In genomic region chr2:19863303-19864041, GRCh38 we compare ENCODE assay signal across 8 cellular contexts. TPM values are rescaled to one million over a fixed set of nuclear protein-coding genes. Genes with fewer than 3 reads are reported as not detected.
A peak's percentile ranks its signal among the peaks of the same experiment; 100 is the strongest.
DNase-seq lines count a peak whose midpoint lies in the region; ATAC-seq and TF ChIP-seq lines count a peak whose summit lies in the region.

No MANE protein-coding gene starts in this region.

- H3F3A ChIP-seq in PC-3 (ENCODE audit: low read length, unreplicated experiment) = no peaks in the 10 kb centered on the region

- H3K27ac ChIP-seq in PC-3 (ENCODE audit: low read length) = no peak overlapping the region

- H3K36me3 Mint-ChIP-seq in activated T-helper 1 cell treated with anti-CD3 and anti-CD28 coated beads, Interleukin-12 subunit alpha, Interleukin-12 subunit beta, Interleukin-2, Interleukin-4 antibody, amounts not matched to agents 30 ng/mL and 10 ng/mL and 1 ng/mL, durations not matched to agents 14 hours and 24 hours and 36 hours (ENCODE audit: low read depth) = no peaks in the 10 kb centered on the region
- no peaks in the 10 kb centered on the region for H3K36me3 Mint-ChIP-seq in nephron (ENCODE audit: low read depth)

- peak; percentile 69 for ATAC-seq in GM18907 (IDR thresholded peaks at IDR 0.05; ENCODE audit: unreplicated experiment)
- peak; percentile 64 for ATAC-seq in HG03108 (IDR thresholded peaks at IDR 0.05; ENCODE audit: unreplicated experiment)
- ATAC-seq in PC-3 = peak; percentile 84
- peak; percentile 48 for ATAC-seq in stimulated activated naive CD8-positive, alpha-beta T cell treated with anti-CD3 and anti-CD28 coated beads, Interleukin-15, Interleukin-2, amounts not matched to agents 100 U/mL and 50 U/mL, for 24 hours

- H3K27me3 ChIP-seq in PC-3 (ENCODE audit: low read length) = no peaks in the 10 kb centered on the region

- no peak overlapping the region for H3K27ac Mint-ChIP-seq in activated T-helper 1 cell treated with anti-CD3 and anti-CD28 coated beads, Interleukin-12 subunit alpha, Interleukin-12 subunit beta, Interleukin-2, Interleukin-4 antibody, amounts not matched to agents 30 ng/mL and 10 ng/mL and 1 ng/mL, durations not matched to agents 14 hours and 24 hours and 36 hours
- peak overlapping the region in 2 of 3 experiments; percentile 16 to 72 for H3K27ac Mint-ChIP-seq in nephron

- no peaks in the 10 kb centered on the region for H3K9me2 ChIP-seq in PC-3 (replicated peaks; ENCODE audit: low read length)

- H4K20me1 ChIP-seq in PC-3 (ENCODE audit: low read length) = no peaks in the 10 kb centered on the region

- peak; percentile 77 for DNase-seq in Ammon's horn (ENCODE audit: low spot score)
- peak; percentile 73 for DNase-seq in PC-3
- peak; percentile 49 for DNase-seq in activated T-helper 1 cell treated with anti-CD3 and anti-CD28 coated beads, Interleukin-12 subunit alpha, Interleukin-12 subunit beta, Interleukin-2, Interleukin-4 antibody, amounts not matched to agents 30 ng/mL and 10 ng/mL and 1 ng/mL, durations not matched to agents 14 hours and 24 hours and 36 hours (ENCODE audit: low spot score)
- DNase-seq in fibroblast of pulmonary artery (ENCODE audit: low read depth) = peak; percentile 53
- peak; percentile 75 for DNase-seq in stimulated activated naive CD8-positive, alpha-beta T cell treated with anti-CD3 and anti-CD28 coated beads, Interleukin-15, Interleukin-2, amounts not matched to agents 100 U/mL and 50 U/mL, for 24 hours

- H3K4me3 Mint-ChIP-seq in activated T-helper 1 cell treated with anti-CD3 and anti-CD28 coated beads, Interleukin-12 subunit alpha, Interleukin-12 subunit beta, Interleukin-2, Interleukin-4 antibody, amounts not matched to agents 30 ng/mL and 10 ng/mL and 1 ng/mL, durations not matched to agents 14 hours and 24 hours and 36 hours = no peak overlapping the region
- no peak overlapping the region for H3K4me3 Mint-ChIP-seq in nephron

- H3K4me1 Mint-ChIP-seq in activated T-helper 1 cell treated with anti-CD3 and anti-CD28 coated beads, Interleukin-12 subunit alpha, Interleukin-12 subunit beta, Interleukin-2, Interleukin-4 antibody, amounts not matched to agents 30 ng/mL and 10 ng/mL and 1 ng/mL, durations not matched to agents 14 hours and 24 hours and 36 hours (ENCODE audit: low read depth) = peaks cover 31% of the 10 kb centered on the region
- peaks cover 18% of the 10 kb centered on the region for H3K4me1 Mint-ChIP-seq in nephron

- H3K9ac ChIP-seq in PC-3 (ENCODE audit: low read length) = peak overlapping the region; percentile 47; the same call in 1 of the 2 replicates

- H3K4me1 ChIP-seq in PC-3 (ENCODE audit: insufficient read depth, low read length) = peaks cover 15% of the 10 kb centered on the region

- H3K4me3 ChIP-seq in PC-3 (ENCODE audit: low read length) = peak overlapping the region; percentile 53
- H3K4me3 ChIP-seq in fibroblast of pulmonary artery (replicated peaks; ENCODE audit: low read depth, low read length) = no peak overlapping the region

- POLR2A ChIA-PET in PC-3 (lab: Charles Lee; ENCODE audit: unreplicated experiment) = interaction anchor here (0.5 to 0.6 kb wide), 2 partner anchors 30 to 152 kb away, joined by 3 to 4 read pairs; no protein-coding TSS in a partner anchor

- no peaks in the 10 kb centered on the region for H3K79me2 ChIP-seq in PC-3 (ENCODE audit: low read length)

- TF ChIP-seq CTCF in PC-3 (conservative IDR thresholded peaks at IDR 0.05; ENCODE audit: low read depth, low read length) = peak; percentile 96
- TF ChIP-seq CTCF in fibroblast of pulmonary artery (IDR thresholded peaks at IDR 0.05; ENCODE audit: low read length, missing control alignments) = peak; percentile 74
- peak; percentile 97 to 98 (median 98) for TF ChIP-seq CTCF in nephron (IDR thresholded peaks at IDR 0.05; ENCODE audit: unreplicated experiment in 3 of 3)

- CTCF ChIA-PET in PC-3 (lab: Charles Lee) = no interaction called here

- H3K9me3 Mint-ChIP-seq in activated T-helper 1 cell treated with anti-CD3 and anti-CD28 coated beads, Interleukin-12 subunit alpha, Interleukin-12 subunit beta, Interleukin-2, Interleukin-4 antibody, amounts not matched to agents 30 ng/mL and 10 ng/mL and 1 ng/mL, durations not matched to agents 14 hours and 24 hours and 36 hours = no peaks in the 10 kb centered on the region
- no peaks in the 10 kb centered on the region for H3K9me3 Mint-ChIP-seq in nephron

- no TSS peak for BruUV-seq in PC-3 (replicated peaks; lab: Mats Ljungman, UMichigan)

- H3K4me2 ChIP-seq in PC-3 (ENCODE audit: low read length) = peak overlapping the region; percentile 82

- H3K36me3 ChIP-seq in PC-3 (ENCODE audit: low read depth, low read length) = no peaks in the 10 kb centered on the region

- intact Hi-C loops in PC-3 (cut with micrococcal nuclease) = loop anchor here (1.0 to 5.0 kb wide), 9 partner anchors 96 to 1476 kb away; no protein-coding TSS in a partner anchor
- intact Hi-C loops in activated T-helper 1 cell treated with anti-CD3 and anti-CD28 coated beads, Interleukin-12 subunit alpha, Interleukin-12 subunit beta, Interleukin-2, Interleukin-4 antibody, amounts not matched to agents 30 ng/mL and 10 ng/mL and 1 ng/mL, durations not matched to agents 14 hours and 24 hours and 36 hours (cut with micrococcal nuclease) = loop anchor here (1.0 to 10.0 kb wide), 6 partner anchors 96 to 1343 kb away; partner anchors contain the start of gene RDH14

- H3K27me3 Mint-ChIP-seq in activated T-helper 1 cell treated with anti-CD3 and anti-CD28 coated beads, Interleukin-12 subunit alpha, Interleukin-12 subunit beta, Interleukin-2, Interleukin-4 antibody, amounts not matched to agents 30 ng/mL and 10 ng/mL and 1 ng/mL, durations not matched to agents 14 hours and 24 hours and 36 hours (ENCODE audit: insufficient read depth) = peaks cover 11% of the 10 kb centered on the region
- peaks cover 19% of the 10 kb centered on the region for H3K27me3 Mint-ChIP-seq in nephron (ENCODE audit: low read depth)

- no peaks in the 10 kb centered on the region for H3K9me3 ChIP-seq in PC-3 (ENCODE audit: low read length)

- H2AFZ ChIP-seq in PC-3 (ENCODE audit: low read length) = peak overlapping the region; percentile 97

RNA-seq across cellular contexts. Expression of gene TTC32, which starts 38.3 kb away (rescaled TPM):
- total RNA-seq in PC-3 (2014; rRNA removed) = 10.0 and 12.1 TPM in 2 replicates
- total RNA-seq in activated T-helper 1 cell treated with anti-CD3 and anti-CD28 coated beads, Interleukin-12 subunit alpha, Interleukin-12 subunit beta, Interleukin-2, Interleukin-4 antibody, amounts not matched to agents 30 ng/mL and 10 ng/mL and 1 ng/mL, durations not matched to agents 14 hours and 24 hours and 36 hours = 14.0 and 15.7 TPM in 2 replicates
